In genomic region chr2:144137705-144138428, GRCh38 we compare ENCODE assay signal across 10 cellular contexts.
DNase-seq lines count a peak whose midpoint lies in the region; ATAC-seq and TF ChIP-seq lines count a peak whose summit lies in the region.
"Had no signal": no experiment of that assay in that cellular context is flagged by ENCODE, and none has a peak within 500 bp of the region (broad histone marks: within the 10 kb centered on the region; RNA-seq: fewer than 3 reads in every experiment).

No MANE protein-coding gene starts in this region.

- TF ChIP-seq CTCF in foreskin fibroblast (IDR thresholded peaks at IDR 0.05; ENCODE audit: low read depth, low read length) (no peak), retinal pigment epithelial cell (conservative IDR thresholded peaks at IDR 0.05; ENCODE audit: low read depth, low read length) (no peak)

- DNase-seq in GM04503 (ENCODE audit: low read depth) = peak; percentile 79
- peak; percentile 27 for DNase-seq in RPMI7951 (ENCODE audit: low read depth)
- peak; percentile 40 to 50 for DNase-seq in foreskin fibroblast
- peak; percentile 27 for DNase-seq in retinal pigment epithelial cell (ENCODE audit: low read depth)
- no peak for DNase-seq in T-helper 1 cell
- DNase-seq: activated CD4-positive, alpha-beta memory T cell treated with anti-CD3 and anti-CD28 coated beads for 36 hours; activated gamma-delta T cell treated with Interleukin-2 at 50 U/mL for 16 hours had no signal

- ATAC-seq in HG03469 (IDR thresholded peaks at IDR 0.05; ENCODE audit: unreplicated experiment) (no peak), HG03280 (IDR thresholded peaks at IDR 0.05; ENCODE audit: unreplicated experiment) (no peak)

- H3K4me3 ChIP-seq in foreskin fibroblast (ENCODE audit: low read depth in 1 of 2, low read length in 2 of 2) (no peak overlapping the region), retinal pigment epithelial cell (ENCODE audit: low read length) (no peak overlapping the region)
- H3K4me3 ChIP-seq: esophagus muscularis mucosa had no signal

Comparison
In these comparisons a context has a peak if more than half of its experiments do, and no peak if none do; other contexts are left out.
1. DNase-seq: peak in GM04503 (single experiment), RPMI7951 (single experiment), foreskin fibroblast (2 of 2) and retinal pigment epithelial cell (single experiment); none in T-helper 1 cell (0 of 5).